In the genomic region with DNA sequence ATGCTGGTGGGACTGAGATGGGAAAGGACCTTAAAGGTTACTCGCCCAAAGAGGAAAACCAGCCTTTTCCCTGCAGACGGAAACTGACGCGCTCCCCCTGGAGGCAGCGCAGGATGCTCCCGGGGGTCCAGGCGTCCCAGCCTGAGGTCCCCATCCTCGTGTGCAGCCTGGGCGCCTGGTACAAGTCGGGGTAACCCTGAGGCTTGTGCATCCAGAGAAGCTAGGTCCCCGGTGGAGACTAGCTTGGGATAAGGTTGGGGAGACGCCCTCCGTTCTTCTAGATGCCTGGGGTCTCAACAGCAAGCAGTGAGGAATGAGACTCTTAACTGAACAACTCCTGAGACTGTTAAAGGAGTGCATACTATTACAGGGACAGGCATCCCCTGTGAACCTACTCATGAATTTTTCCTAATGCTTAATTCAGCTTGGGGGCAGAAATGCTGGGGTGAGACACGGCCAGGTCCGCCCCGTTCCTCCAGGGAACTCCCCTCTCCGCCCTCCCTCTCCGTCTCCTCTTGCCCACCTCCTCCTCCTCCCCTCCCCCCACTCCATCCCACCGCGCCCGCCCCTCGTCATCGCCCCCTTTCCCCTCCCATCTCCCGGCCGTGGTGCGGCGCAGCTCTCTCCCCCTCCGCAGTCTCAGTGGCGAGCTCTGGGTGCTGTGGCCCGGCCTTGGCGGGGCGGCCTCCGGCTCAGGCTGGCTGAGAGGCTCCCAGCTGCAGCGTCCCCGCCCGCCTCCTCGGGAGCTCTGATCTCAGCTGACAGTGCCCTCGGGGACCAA, we compare ENCODE assay signal across 1 cellular context.
TF ChIP-seq lines count a peak whose summit lies in the region.

A gene with protein sequence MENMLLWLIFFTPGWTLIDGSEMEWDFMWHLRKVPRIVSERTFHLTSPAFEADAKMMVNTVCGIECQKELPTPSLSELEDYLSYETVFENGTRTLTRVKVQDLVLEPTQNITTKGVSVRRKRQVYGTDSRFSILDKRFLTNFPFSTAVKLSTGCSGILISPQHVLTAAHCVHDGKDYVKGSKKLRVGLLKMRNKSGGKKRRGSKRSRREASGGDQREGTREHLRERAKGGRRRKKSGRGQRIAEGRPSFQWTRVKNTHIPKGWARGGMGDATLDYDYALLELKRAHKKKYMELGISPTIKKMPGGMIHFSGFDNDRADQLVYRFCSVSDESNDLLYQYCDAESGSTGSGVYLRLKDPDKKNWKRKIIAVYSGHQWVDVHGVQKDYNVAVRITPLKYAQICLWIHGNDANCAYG (plus strand): TSS at position 634 of the 781 bp plus-strand sequence. CDS start 10,908 bp downstream, outside the sequence.

TF ChIP-seq in K562, 482 proteins besides CTCF, POLR2A, EP300 and RAD21 (continued from another document):
- TF ChIP-seq, protein P1, sequence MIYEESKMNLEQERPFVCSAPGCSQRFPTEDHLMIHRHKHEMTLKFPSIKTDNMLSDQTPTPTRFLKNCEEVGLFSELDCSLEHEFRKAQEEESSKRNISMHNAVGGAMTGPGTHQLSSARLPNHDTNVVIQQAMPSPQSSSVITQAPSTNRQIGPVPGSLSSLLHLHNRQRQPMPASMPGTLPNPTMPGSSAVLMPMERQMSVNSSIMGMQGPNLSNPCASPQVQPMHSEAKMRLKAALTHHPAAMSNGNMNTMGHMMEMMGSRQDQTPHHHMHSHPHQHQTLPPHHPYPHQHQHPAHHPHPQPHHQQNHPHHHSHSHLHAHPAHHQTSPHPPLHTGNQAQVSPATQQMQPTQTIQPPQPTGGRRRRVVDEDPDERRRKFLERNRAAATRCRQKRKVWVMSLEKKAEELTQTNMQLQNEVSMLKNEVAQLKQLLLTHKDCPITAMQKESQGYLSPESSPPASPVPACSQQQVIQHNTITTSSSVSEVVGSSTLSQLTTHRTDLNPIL (CRISPR knock-in tag; IDR thresholded peaks at IDR 0.05) = no peak
- no peak for TF ChIP-seq SOX6 (IDR thresholded peaks at IDR 0.05)
- peak in 1 of 2 experiments; percentile 64; a peak in 3 of 4 replicates for TF ChIP-seq MAZ (CRISPR knock-in tag; conservative IDR thresholded peaks at IDR 0.05 in 1 of 2, IDR thresholded peaks at IDR 0.05 in 1 of 2)
- TF ChIP-seq, protein P2, sequence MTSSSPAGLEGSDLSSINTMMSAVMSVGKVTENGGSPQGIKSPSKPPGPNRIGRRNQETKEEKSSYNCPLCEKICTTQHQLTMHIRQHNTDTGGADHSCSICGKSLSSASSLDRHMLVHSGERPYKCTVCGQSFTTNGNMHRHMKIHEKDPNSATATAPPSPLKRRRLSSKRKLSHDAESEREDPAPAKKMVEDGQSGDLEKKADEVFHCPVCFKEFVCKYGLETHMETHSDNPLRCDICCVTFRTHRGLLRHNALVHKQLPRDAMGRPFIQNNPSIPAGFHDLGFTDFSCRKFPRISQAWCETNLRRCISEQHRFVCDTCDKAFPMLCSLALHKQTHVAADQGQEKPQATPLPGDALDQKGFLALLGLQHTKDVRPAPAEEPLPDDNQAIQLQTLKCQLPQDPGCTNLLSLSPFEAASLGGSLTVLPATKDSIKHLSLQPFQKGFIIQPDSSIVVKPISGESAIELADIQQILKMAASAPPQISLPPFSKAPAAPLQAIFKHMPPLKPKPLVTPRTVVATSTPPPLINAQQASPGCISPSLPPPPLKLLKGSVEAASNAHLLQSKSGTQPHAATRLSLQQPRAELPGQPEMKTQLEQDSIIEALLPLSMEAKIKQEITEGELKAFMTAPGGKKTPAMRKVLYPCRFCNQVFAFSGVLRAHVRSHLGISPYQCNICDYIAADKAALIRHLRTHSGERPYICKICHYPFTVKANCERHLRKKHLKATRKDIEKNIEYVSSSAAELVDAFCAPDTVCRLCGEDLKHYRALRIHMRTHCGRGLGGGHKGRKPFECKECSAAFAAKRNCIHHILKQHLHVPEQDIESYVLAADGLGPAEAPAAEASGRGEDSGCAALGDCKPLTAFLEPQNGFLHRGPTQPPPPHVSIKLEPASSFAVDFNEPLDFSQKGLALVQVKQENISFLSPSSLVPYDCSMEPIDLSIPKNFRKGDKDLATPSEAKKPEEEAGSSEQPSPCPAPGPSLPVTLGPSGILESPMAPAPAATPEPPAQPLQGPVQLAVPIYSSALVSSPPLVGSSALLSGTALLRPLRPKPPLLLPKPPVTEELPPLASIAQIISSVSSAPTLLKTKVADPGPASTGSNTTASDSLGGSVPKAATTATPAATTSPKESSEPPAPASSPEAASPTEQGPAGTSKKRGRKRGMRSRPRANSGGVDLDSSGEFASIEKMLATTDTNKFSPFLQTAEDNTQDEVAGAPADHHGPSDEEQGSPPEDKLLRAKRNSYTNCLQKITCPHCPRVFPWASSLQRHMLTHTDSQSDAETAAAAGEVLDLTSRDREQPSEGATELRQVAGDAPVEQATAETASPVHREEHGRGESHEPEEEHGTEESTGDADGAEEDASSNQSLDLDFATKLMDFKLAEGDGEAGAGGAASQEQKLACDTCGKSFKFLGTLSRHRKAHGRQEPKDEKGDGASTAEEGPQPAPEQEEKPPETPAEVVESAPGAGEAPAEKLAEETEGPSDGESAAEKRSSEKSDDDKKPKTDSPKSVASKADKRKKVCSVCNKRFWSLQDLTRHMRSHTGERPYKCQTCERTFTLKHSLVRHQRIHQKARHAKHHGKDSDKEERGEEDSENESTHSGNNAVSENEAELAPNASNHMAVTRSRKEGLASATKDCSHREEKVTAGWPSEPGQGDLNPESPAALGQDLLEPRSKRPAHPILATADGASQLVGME (CRISPR knock-in tag; IDR thresholded peaks at IDR 0.05) = peak; percentile 26; the same call in 1 of the 2 replicates
- TF ChIP-seq TBP (optimal IDR thresholded peaks at IDR 0.05; ENCODE audit: low read depth, low read length) = no peak
- TF ChIP-seq ZNF23 (CRISPR knock-in tag; IDR thresholded peaks at IDR 0.05) = no peak
- no peak for TF ChIP-seq HNRNPUL1 (IDR thresholded peaks at IDR 0.05; ENCODE audit: low read length)
- peak; percentile 16; the same call in 1 of the 2 replicates for TF ChIP-seq STAG1 (CRISPR knock-in tag; IDR thresholded peaks at IDR 0.05; ENCODE audit: borderline replicate concordance)
- TF ChIP-seq CC2D1A (IDR thresholded peaks at IDR 0.05) = 0 out of 2 replicates have a peak, but pooled peaks have one; percentile 41
- TF ChIP-seq, protein P3, sequence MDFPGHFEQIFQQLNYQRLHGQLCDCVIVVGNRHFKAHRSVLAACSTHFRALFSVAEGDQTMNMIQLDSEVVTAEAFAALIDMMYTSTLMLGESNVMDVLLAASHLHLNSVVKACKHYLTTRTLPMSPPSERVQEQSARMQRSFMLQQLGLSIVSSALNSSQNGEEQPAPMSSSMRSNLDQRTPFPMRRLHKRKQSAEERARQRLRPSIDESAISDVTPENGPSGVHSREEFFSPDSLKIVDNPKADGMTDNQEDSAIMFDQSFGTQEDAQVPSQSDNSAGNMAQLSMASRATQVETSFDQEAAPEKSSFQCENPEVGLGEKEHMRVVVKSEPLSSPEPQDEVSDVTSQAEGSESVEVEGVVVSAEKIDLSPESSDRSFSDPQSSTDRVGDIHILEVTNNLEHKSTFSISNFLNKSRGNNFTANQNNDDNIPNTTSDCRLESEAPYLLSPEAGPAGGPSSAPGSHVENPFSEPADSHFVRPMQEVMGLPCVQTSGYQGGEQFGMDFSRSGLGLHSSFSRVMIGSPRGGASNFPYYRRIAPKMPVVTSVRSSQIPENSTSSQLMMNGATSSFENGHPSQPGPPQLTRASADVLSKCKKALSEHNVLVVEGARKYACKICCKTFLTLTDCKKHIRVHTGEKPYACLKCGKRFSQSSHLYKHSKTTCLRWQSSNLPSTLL (IDR thresholded peaks at IDR 0.05) = no peak
- no peak for TF ChIP-seq MBD2 (IDR thresholded peaks at IDR 0.05; ENCODE audit: borderline replicate concordance, low read depth)
- TF ChIP-seq ZNF212 (CRISPR knock-in tag; IDR thresholded peaks at IDR 0.05) = no peak
- peak; percentile 72 for TF ChIP-seq RB1 (IDR thresholded peaks at IDR 0.05; ENCODE audit: low read depth)
- no peak for TF ChIP-seq MED1 (CRISPR knock-in tag; IDR thresholded peaks at IDR 0.05; ENCODE audit: borderline replicate concordance)
- TF ChIP-seq ZNF143 (CRISPR knock-in tag; IDR thresholded peaks at IDR 0.05) = no peak
- peak; percentile 78; the same call in 1 of the 2 replicates for TF ChIP-seq ZBTB7A (IDR thresholded peaks at IDR 0.05; ENCODE audit: borderline replicate concordance, control insufficient read depth, low read depth, low read length)
- TF ChIP-seq ZNF232 (CRISPR knock-in tag; IDR thresholded peaks at IDR 0.05) = no peak
- TF ChIP-seq SMC3 (conservative IDR thresholded peaks at IDR 0.05; ENCODE audit: insufficient read depth, low read depth, low read length) = peak; percentile 80
